In the genomic region with DNA sequence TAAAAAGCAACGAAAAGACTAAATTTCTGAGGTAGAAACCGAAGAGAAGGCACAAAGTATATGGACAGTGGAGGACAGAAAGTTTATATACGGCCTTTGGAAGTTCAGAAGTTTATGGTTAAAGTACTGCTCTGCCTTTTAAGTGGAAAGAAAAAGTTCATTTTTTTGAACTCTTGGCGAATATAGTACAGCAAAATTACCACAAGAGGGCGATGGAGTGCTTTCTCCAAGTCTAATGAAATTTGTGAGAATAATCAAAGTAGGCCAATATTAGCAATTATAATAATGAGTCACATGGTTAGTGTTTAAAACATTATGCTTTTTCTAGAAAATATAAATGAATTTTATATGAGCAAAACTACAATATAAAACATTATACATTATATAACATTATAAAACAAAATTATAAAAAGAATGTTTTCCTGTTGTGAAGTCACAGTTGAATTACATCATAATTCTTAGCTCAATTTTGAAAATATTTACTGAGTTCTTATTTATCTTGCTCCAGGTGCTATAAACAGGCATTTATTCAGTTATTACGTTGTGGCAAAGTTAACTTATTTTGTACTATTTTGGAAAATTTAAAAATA, we compare ENCODE assay signal across 8 cellular contexts.
A peak's percentile ranks its signal among the peaks of the same experiment; 100 is the strongest.
DNase-seq lines count a peak whose midpoint lies in the region; ATAC-seq and TF ChIP-seq lines count a peak whose summit lies in the region.

No MANE protein-coding gene starts in this region.

- TF ChIP-seq CTCF in GM10248 (IDR thresholded peaks at IDR 0.05; ENCODE audit: control extremely low read depth, extremely low read depth, low read depth, missing control alignments): peak; percentile 76
- TF ChIP-seq CTCF in OCI-LY7 (conservative IDR thresholded peaks at IDR 0.05; ENCODE audit: low read length): peak; percentile 91
- peak; percentile 89 for TF ChIP-seq CTCF in neural progenitor cell (IDR thresholded peaks at IDR 0.05)

- POLR2A ChIA-PET in GM10248 (lab: Yijun Ruan, JAX) (no interaction called here), OCI-LY7 (lab: Charles Lee) (interaction anchor here (0.7 to 1.0 kb wide), 3 partner anchors 21 to 81 kb away, joined by 3 to 4 read pairs (median 4); no protein-coding TSS in a partner anchor)

- H3K27ac ChIP-seq in OCI-LY7 (ENCODE audit: low read depth, low read length, poor library complexity, severe bottlenecking) (no peak overlapping the region), neural progenitor cell (no peak overlapping the region)

- H3K9ac ChIP-seq in neural progenitor cell: no peak overlapping the region

- DNase-seq in AG20443 (ENCODE audit: low spot score): peak; percentile 48
- DNase-seq in GM10248 (ENCODE audit: extremely low spot score): peak; percentile 55
- peak; percentile 48 for DNase-seq in OCI-LY7 (ENCODE audit: low spot score)
- DNase-seq in effector memory CD8-positive, alpha-beta T cell: peak; percentile 2 to 9 (median 5)
- peak; percentile 64 for DNase-seq in neural progenitor cell (ENCODE audit: low spot score)
- no peak for DNase-seq in HuH-7.5 (ENCODE audit: low spot score)
- DNase-seq in stimulated activated CD4-positive, alpha-beta T cell treated with anti-CD3 and anti-CD28 coated beads, Interleukin-4, amount 100 ng/mL, for 4 hours: no peak

- no peaks in the 10 kb centered on the region for H3K4me1 Mint-ChIP-seq in effector memory CD8-positive, alpha-beta T cell (ENCODE audit: low read depth in 2 of 2)
- H3K4me1 Mint-ChIP-seq in neural progenitor cell: peaks cover 2% of the 10 kb centered on the region

- H3K9me3 ChIP-seq in OCI-LY7 (ENCODE audit: low read length): no peaks in the 10 kb centered on the region
- H3K9me3 ChIP-seq in neural progenitor cell (ENCODE audit: low read depth): no peaks in the 10 kb centered on the region

- H3K9me3 Mint-ChIP-seq in effector memory CD8-positive, alpha-beta T cell: no peaks in the 10 kb centered on the region
- H3K9me3 Mint-ChIP-seq in neural progenitor cell: no peaks in the 10 kb centered on the region

- no peaks in the 10 kb centered on the region for H3K4me1 ChIP-seq in OCI-LY7 (ENCODE audit: insufficient read depth, low read length, poor library complexity, severe bottlenecking)
- no peaks in the 10 kb centered on the region for H3K4me1 ChIP-seq in neural progenitor cell

- H3K27me3 ChIP-seq in neural progenitor cell: no peaks in the 10 kb centered on the region

- no peak overlapping the region for H3K4me3 ChIP-seq in OCI-LY7 (ENCODE audit: low read depth, low read length, poor library complexity, severe bottlenecking)
- no peak overlapping the region for H3K4me3 ChIP-seq in neural progenitor cell

- no peaks in the 10 kb centered on the region for H3K27me3 Mint-ChIP-seq in effector memory CD8-positive, alpha-beta T cell
- H3K27me3 Mint-ChIP-seq in neural progenitor cell (ENCODE audit: insufficient read depth, low read depth): no peaks in the 10 kb centered on the region

- H3K36me3 ChIP-seq in OCI-LY7 (ENCODE audit: insufficient read depth, low read length): no peaks in the 10 kb centered on the region
- H3K36me3 ChIP-seq in neural progenitor cell: no peaks in the 10 kb centered on the region

- no peaks in the 10 kb centered on the region for H3F3A ChIP-seq in neural progenitor cell (ENCODE audit: low read depth)

- CTCF ChIA-PET in GM10248 (lab: Yijun Ruan, JAX) (interaction anchor here (1.0 to 4.5 kb wide), 11 partner anchors 9 to 722 kb away, joined by 3 to 23 read pairs (median 4); no protein-coding TSS in a partner anchor), OCI-LY7 (lab: Charles Lee; ENCODE audit: unreplicated experiment) (no interaction called here)

- H4K20me1 ChIP-seq in OCI-LY7 (ENCODE audit: insufficient read depth, low read length) (no peaks in the 10 kb centered on the region), neural progenitor cell (ENCODE audit: low read depth) (peaks cover 3% of the 10 kb centered on the region)

- H3K79me2 ChIP-seq in OCI-LY7 (ENCODE audit: insufficient read depth, low read depth, low read length) (no peaks in the 10 kb centered on the region), neural progenitor cell (ENCODE audit: low read depth) (no peaks in the 10 kb centered on the region)

- intact Hi-C loops in OCI-LY7 (cut with micrococcal nuclease; ENCODE audit: unreplicated experiment): no loop called here

- no peak overlapping the region for H3K4me3 Mint-ChIP-seq in effector memory CD8-positive, alpha-beta T cell
- no peak overlapping the region for H3K4me3 Mint-ChIP-seq in neural progenitor cell

- ATAC-seq in HG02798 (IDR thresholded peaks at IDR 0.05; ENCODE audit: poor library complexity, unreplicated experiment): peak; percentile 75
- ATAC-seq in effector memory CD8-positive, alpha-beta T cell (replicated peaks): peak; percentile 32

- H2AFZ ChIP-seq in OCI-LY7 (ENCODE audit: low read length) (no peak overlapping the region), neural progenitor cell (replicated peaks) (no peak overlapping the region)

- H3K4me2 ChIP-seq in OCI-LY7 (ENCODE audit: low read length): no peak overlapping the region
- no peak overlapping the region for H3K4me2 ChIP-seq in neural progenitor cell

- no peaks in the 10 kb centered on the region for H3K9me2 ChIP-seq in OCI-LY7 (ENCODE audit: insufficient read depth, low read length)

- BruUV-seq in OCI-LY7 (replicated peaks; lab: Mats Ljungman, UMichigan): no TSS peak

- no peak overlapping the region for H3K27ac Mint-ChIP-seq in effector memory CD8-positive, alpha-beta T cell
- H3K27ac Mint-ChIP-seq in neural progenitor cell: no peak overlapping the region

- peaks cover 8% of the 10 kb centered on the region for H3K36me3 Mint-ChIP-seq in effector memory CD8-positive, alpha-beta T cell (ENCODE audit: insufficient read depth)
- H3K36me3 Mint-ChIP-seq in neural progenitor cell: peaks cover 31% of the 10 kb centered on the region

Comparison
In these comparisons a context has a peak if more than half of its experiments do, and no peak if none do; other contexts are left out.
1. DNase-seq: peak in AG20443 (single experiment), GM10248 (single experiment), OCI-LY7 (single experiment), effector memory CD8-positive, alpha-beta T cell (3 of 3) and neural progenitor cell (single experiment); none in HuH-7.5 (single experiment) and stimulated activated CD4-positive, alpha-beta T cell treated with anti-CD3 and anti-CD28 coated beads, Interleukin-4, amount 100 ng/mL, for 4 hours (0 of 2).
2. Peak in every context shown above with its lines, with median percentiles within 50 percentile points of each other: CTCF ChIP-seq.